ENCODE assay signal across 1 cellular context in genomic region chr17:13415877-13416416, GRCh38.
TF ChIP-seq lines count a peak whose summit lies in the region.

No MANE protein-coding gene starts in this region.

TF ChIP-seq in HEK293, 187 proteins besides CTCF, POLR2A, EP300 and RAD21 (continued from another document and continues in another):
- TF ChIP-seq ZNF677 (tag by site-specific recombination; IDR thresholded peaks at IDR 0.05) = no peak
- no peak for TF ChIP-seq ZNF548 (tag by site-specific recombination; IDR thresholded peaks at IDR 0.05)
- TF ChIP-seq ZNF169 (tag by site-specific recombination; IDR thresholded peaks at IDR 0.05) = no peak
- no peak for TF ChIP-seq MYNN (tag by site-specific recombination; IDR thresholded peaks at IDR 0.05; ENCODE audit: borderline replicate concordance)
- TF ChIP-seq ZNF114 (tag by site-specific recombination; IDR thresholded peaks at IDR 0.05) = no peak
- TF ChIP-seq ZBTB1 (tag by site-specific recombination; IDR thresholded peaks at IDR 0.05) = no peak
- 0 out of 2 replicates have a peak, but pooled peaks have one; percentile 73 for TF ChIP-seq ZSCAN18 (tag by site-specific recombination; IDR thresholded peaks at IDR 0.05)
- TF ChIP-seq BCL11A (tag by site-specific recombination; IDR thresholded peaks at IDR 0.05; ENCODE audit: low read depth) = peak; percentile 91; the same call in 1 of the 2 replicates
- no peak for TF ChIP-seq ZNF555 (tag by site-specific recombination; conservative IDR thresholded peaks at IDR 0.05)
- peak; percentile 73; the same call in 1 of the 2 replicates for TF ChIP-seq ZNF501 (tag by site-specific recombination; IDR thresholded peaks at IDR 0.05)
- 0 out of 2 replicates have a peak, but pooled peaks have one; percentile 34 for TF ChIP-seq ZNF76 (tag by site-specific recombination; IDR thresholded peaks at IDR 0.05; ENCODE audit: borderline replicate concordance, low read depth)
- TF ChIP-seq ZNF530 (tag by site-specific recombination; IDR thresholded peaks at IDR 0.05; ENCODE audit: low read depth) = no peak
- TF ChIP-seq MZF1 (tag by site-specific recombination; IDR thresholded peaks at IDR 0.05; ENCODE audit: borderline replicate concordance) = no peak
- TF ChIP-seq WT1 (tag by site-specific recombination; IDR thresholded peaks at IDR 0.05) = no peak
- TF ChIP-seq ZNF544 (tag by site-specific recombination; IDR thresholded peaks at IDR 0.05) = no peak
- TF ChIP-seq ZBTB21 (tag by site-specific recombination; IDR thresholded peaks at IDR 0.05) = peak; percentile 75
- TF ChIP-seq ZNF202 (tag by site-specific recombination; IDR thresholded peaks at IDR 0.05; ENCODE audit: borderline replicate concordance) = no peak
- 0 out of 2 replicates have a peak, but pooled peaks have one; percentile 11 for TF ChIP-seq PRDM1 (tag by site-specific recombination; IDR thresholded peaks at IDR 0.05)
- peak; percentile 58; the same call in 1 of the 2 replicates for TF ChIP-seq EGR2 (tag by site-specific recombination; IDR thresholded peaks at IDR 0.05; ENCODE audit: low read depth)
- TF ChIP-seq REST (tag by site-specific recombination; IDR thresholded peaks at IDR 0.05) = peak; percentile 12; the same call in 1 of the 2 replicates
- no peak for TF ChIP-seq ZSCAN16 (tag by site-specific recombination; IDR thresholded peaks at IDR 0.05)
- TF ChIP-seq ZNF670 (tag by site-specific recombination; IDR thresholded peaks at IDR 0.05; ENCODE audit: low read depth) = no peak
- no peak; the same call in 1 of the 2 replicates for TF ChIP-seq ZNF664 (tag by site-specific recombination; IDR thresholded peaks at IDR 0.05)
- TF ChIP-seq BCL6B (tag by site-specific recombination; IDR thresholded peaks at IDR 0.05) = no peak
- TF ChIP-seq ZNF18 (tag by site-specific recombination; IDR thresholded peaks at IDR 0.05) = peak; percentile 59; the same call in 1 of the 2 replicates
- peak; percentile 46 for TF ChIP-seq ZBTB8A (tag by site-specific recombination; IDR thresholded peaks at IDR 0.05)
- no peak for TF ChIP-seq ZNF266 (tag by site-specific recombination; IDR thresholded peaks at IDR 0.05; ENCODE audit: low read depth)
- TF ChIP-seq ZNF239 (tag by site-specific recombination; IDR thresholded peaks at IDR 0.05) = no peak
- no peak for TF ChIP-seq ZNF341 (tag by site-specific recombination; IDR thresholded peaks at IDR 0.05; ENCODE audit: low read depth)
- TF ChIP-seq ZNF843 (tag by site-specific recombination; IDR thresholded peaks at IDR 0.05) = peak; percentile 81
- TF ChIP-seq ZSCAN30 (tag by site-specific recombination; IDR thresholded peaks at IDR 0.05) = no peak
- no peak for TF ChIP-seq ZNF37A (tag by site-specific recombination; IDR thresholded peaks at IDR 0.05)
- TF ChIP-seq ZSCAN4 (tag by site-specific recombination; IDR thresholded peaks at IDR 0.05) = 0 out of 2 replicates have a peak, but pooled peaks have one; percentile 44
- TF ChIP-seq ZFHX2 (tag by site-specific recombination; conservative IDR thresholded peaks at IDR 0.05) = peak; percentile 82; the same call in 1 of the 2 replicates
- no peak for TF ChIP-seq ZNF157 (tag by site-specific recombination; IDR thresholded peaks at IDR 0.05)
- no peak for TF ChIP-seq SCRT1 (tag by site-specific recombination; IDR thresholded peaks at IDR 0.05; ENCODE audit: borderline replicate concordance)
- TF ChIP-seq ZNF146 (tag by site-specific recombination; IDR thresholded peaks at IDR 0.05) = no peak
- peak; percentile 75; the same call in 1 of the 2 replicates for TF ChIP-seq ZNF324 (tag by site-specific recombination; IDR thresholded peaks at IDR 0.05)
- no peak for TF ChIP-seq ZNF473 (tag by site-specific recombination; IDR thresholded peaks at IDR 0.05)
- TF ChIP-seq ZNF707 (tag by site-specific recombination; IDR thresholded peaks at IDR 0.05) = no peak
- no peak for TF ChIP-seq ZNF521 (tag by site-specific recombination; IDR thresholded peaks at IDR 0.05)
- TF ChIP-seq SP2 (tag by site-specific recombination; IDR thresholded peaks at IDR 0.05) = no peak; the same call in 1 of the 2 replicates
- peak; percentile 80 for TF ChIP-seq PATZ1 (tag by site-specific recombination; IDR thresholded peaks at IDR 0.05)
- TF ChIP-seq ZNF335 (tag by site-specific recombination; conservative IDR thresholded peaks at IDR 0.05) = peak; percentile 91
- peak; percentile 94 for TF ChIP-seq HIC1 (tag by site-specific recombination; IDR thresholded peaks at IDR 0.05)
- TF ChIP-seq ZNF596 (tag by site-specific recombination; IDR thresholded peaks at IDR 0.05) = no peak
- no peak for TF ChIP-seq ZNF513 (tag by site-specific recombination; IDR thresholded peaks at IDR 0.05)
- TF ChIP-seq ZNF2 (tag by site-specific recombination; IDR thresholded peaks at IDR 0.05) = peak; percentile 58
- TF ChIP-seq ZNF621 (tag by site-specific recombination; IDR thresholded peaks at IDR 0.05) = no peak
- peak; percentile 34; the same call in 1 of the 2 replicates for TF ChIP-seq ZBTB10 (tag by site-specific recombination; IDR thresholded peaks at IDR 0.05)
